ENCODE assay signal across 21 cellular contexts in the genomic region with DNA sequence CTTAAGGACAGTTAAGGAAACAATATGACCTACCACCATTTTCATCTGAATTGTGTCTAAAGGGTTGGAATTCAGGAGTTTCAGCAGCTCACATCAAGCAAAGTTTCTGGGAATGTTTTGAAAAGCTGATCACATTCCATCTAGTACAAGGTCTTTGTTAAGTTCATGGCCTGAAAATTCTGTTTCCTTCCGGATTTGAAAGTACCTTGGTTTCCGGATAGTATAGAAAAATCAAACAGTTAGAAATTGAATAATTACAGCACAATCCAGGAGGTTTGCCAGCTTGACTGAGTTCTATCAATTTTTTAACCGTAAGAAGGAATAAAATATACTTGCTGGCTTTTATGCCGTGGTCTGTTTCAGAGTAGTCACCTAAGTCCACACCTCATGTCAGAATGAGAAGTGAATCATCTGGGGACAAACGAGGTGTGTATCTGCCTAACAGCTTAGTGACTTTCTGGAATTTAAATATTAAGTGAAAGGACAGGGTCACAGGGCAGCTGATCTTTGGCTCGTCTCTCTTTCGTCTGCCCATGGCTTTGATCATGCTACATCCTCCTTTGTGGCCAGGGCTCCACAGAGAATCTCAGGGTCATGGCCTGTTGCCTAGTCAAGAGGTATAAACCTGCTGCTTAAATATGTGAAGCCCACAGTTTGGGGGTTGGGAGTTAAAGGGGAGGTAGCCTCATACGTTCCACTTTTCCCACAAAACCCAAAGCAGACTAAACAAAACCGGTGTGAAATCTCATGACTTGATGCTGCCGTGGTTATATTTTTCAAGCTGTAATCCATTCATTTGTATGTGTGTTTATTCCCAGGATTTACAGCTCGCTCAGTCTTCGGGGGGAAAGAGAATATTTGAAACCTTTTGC.
DNase-seq lines count a peak whose midpoint lies in the region; ATAC-seq, FAIRE-seq and TF ChIP-seq lines count a peak whose summit lies in the region.
"Had no signal": no experiment of that assay in that cellular context is flagged by ENCODE, and none has a peak within 500 bp of the region (broad histone marks: within the 10 kb centered on the region; RNA-seq: fewer than 3 reads in every experiment).

No MANE protein-coding gene starts in this region.

- no peaks in the 10 kb centered on the region for H3K27me3 ChIP-seq in osteoblast (ENCODE audit: insufficient read depth, low read length)
- H3K27me3 ChIP-seq: ovary had no signal

- no peaks in the 10 kb centered on the region for H4K20me1 ChIP-seq in osteoblast (ENCODE audit: insufficient read depth, low read length)

- peaks cover 52% of the 10 kb centered on the region for H3K36me3 ChIP-seq in osteoblast (ENCODE audit: insufficient read depth, low read length)
- H3K36me3 ChIP-seq: ovary had no signal

- H3K4me1 ChIP-seq in osteoblast (ENCODE audit: insufficient read depth, low read length), result peaks cover 57% of the 10 kb centered on the region

- FAIRE-seq in G401.6 (lab: Jason Lieb, UNC), result peak; percentile 78
- no peak for FAIRE-seq in RCC 7860 (lab: Jason Lieb, UNC)
- FAIRE-seq: bronchial epithelial cell had no signal

- DNase-seq in RCC 7860 (ENCODE audit: low spot score) (peak; percentile 12), epithelial cell of esophagus (ENCODE audit: low read depth) (peak; percentile 57), osteoblast (ENCODE audit: insufficient read length, low spot score, missing footprints) (no peak), OCI-M2 (lab: John Stamatoyannopoulos, UW; ENCODE audit: unreplicated experiment) (no peak), mesenteric fat pad (ENCODE audit: low spot score) (no peak)
- DNase-seq: activated CD4-positive, alpha-beta memory T cell treated with anti-CD3 and anti-CD28 coated beads for 36 hours; activated T-cell treated with anti-CD3 and anti-CD28 coated beads, Interleukin-2, amount 50 U/mL, for 4 hours; COR-L47; effector CD4-positive, alpha-beta T cell; left cardiac atrium; mucosa of descending colon; NCI-H2029; NCI-H526 treated with DMSO at 0.1 percent for 48 hours; ovary; stimulated activated CD4-positive, alpha-beta T cell treated with anti-CD3 and anti-CD28 coated beads, Interleukin-4, amount 100 ng/mL, for 1 hour had no signal

- H3K79me2 ChIP-seq in osteoblast (ENCODE audit: insufficient read depth, low read length), result peaks cover 37% of the 10 kb centered on the region

- no peak for ATAC-seq in HG03520 (IDR thresholded peaks at IDR 0.05; ENCODE audit: unreplicated experiment)
- ATAC-seq in HG03045 (IDR thresholded peaks at IDR 0.05; ENCODE audit: unreplicated experiment), result no peak
- ATAC-seq: activated naive CD4-positive, alpha-beta T cell treated with anti-CD3 and anti-CD28 coated beads, Interleukin-2, amount 50 U/mL, for 72 hours; activated T-cell treated with anti-CD3 and anti-CD28 coated beads, Interleukin-2, amount 50 U/mL, for 4 hours; left cardiac atrium; mucosa of descending colon had no signal

- no peak overlapping the region for H3K4me3 ChIP-seq in epithelial cell of esophagus (ENCODE audit: low read length)
- H3K4me3 ChIP-seq in osteoblast (ENCODE audit: insufficient read depth, low read length), result no peak overlapping the region
- H3K4me3 ChIP-seq: mucosa of descending colon, ovary had no signal

- no peak for TF ChIP-seq CTCF in epithelial cell of esophagus (IDR thresholded peaks at IDR 0.05; ENCODE audit: insufficient read depth, low read depth, low read length, missing control alignments)
- TF ChIP-seq CTCF in osteoblast (IDR thresholded peaks at IDR 0.05; ENCODE audit: extremely low read depth, low read depth, low read length), result no peak

- no peaks in the 10 kb centered on the region for H3K9me3 ChIP-seq in osteoblast (ENCODE audit: low read depth, low read length)
- H3K9me3 ChIP-seq: mucosa of descending colon, ovary had no signal

- peak overlapping the region; percentile 53 for H3K27ac ChIP-seq in osteoblast (ENCODE audit: low read depth, low read length)
- H3K27ac ChIP-seq: HL-60, ovary had no signal

- no peak overlapping the region for H3K4me2 ChIP-seq in osteoblast (ENCODE audit: insufficient read depth, low read length)

- H2AFZ ChIP-seq in osteoblast (ENCODE audit: low read length), result no peak overlapping the region

Comparison
In these comparisons a context has a peak if more than half of its experiments do, and no peak if none do; other contexts are left out.
1. DNase-seq: peak in RCC 7860 (single experiment) and epithelial cell of esophagus (single experiment); none in osteoblast (single experiment), OCI-M2 (single experiment) and mesenteric fat pad (single experiment).